28 cellular contexts compared by ENCODE assay signal in genomic region chr3:190360228-190360627, GRCh38. TPM values are rescaled to one million over a fixed set of nuclear protein-coding genes. Genes with fewer than 3 reads are reported as not detected.
"Had no signal": no experiment of that assay in that cellular context is flagged by ENCODE, and none has a peak within 500 bp of the region (broad histone marks: within the 10 kb centered on the region; RNA-seq: fewer than 3 reads in every experiment).

No MANE protein-coding gene starts in this region.

- H3K4me3 Mint-ChIP-seq: activated CD8-positive, alpha-beta T cell treated with anti-CD3 and anti-CD28 coated beads, Interleukin-2, amount 10 ng/mL, durations not matched to agents 7 days and 5 days; activated naive CD4-positive, alpha-beta T cell treated with anti-CD3 and anti-CD28 coated beads, Interleukin-2, amount 50 U/mL, for 24 hours; T-helper 2 cell treated with Interferon-gamma antibody and Interleukin-4, amounts not matched to agents 5 μg/mL and 100 μg/mL, for 36 hours; WTC11 had no signal

- H3K4me3 ChIP-seq: ascending aorta, body of pancreas, MG63, SK-N-MC had no signal

- H3K9me3 Mint-ChIP-seq: activated naive CD4-positive, alpha-beta T cell treated with anti-CD3 and anti-CD28 coated beads, Interleukin-2, amount 50 U/mL, for 24 hours; T-helper 2 cell treated with Interferon-gamma antibody and Interleukin-4, amounts not matched to agents 5 μg/mL and 100 μg/mL, for 36 hours had no signal

- H3K27ac ChIP-seq: ascending aorta, body of pancreas, SK-N-MC had no signal

- DNase-seq: activated CD4-positive, alpha-beta T cell treated with anti-CD3 and anti-CD28 coated beads for 48 hours; activated CD4-positive, alpha-beta T cell treated with anti-CD3 and anti-CD28 coated beads, Interleukin-2, amount 50 U/mL, for 4 hours; activated CD4-positive, CD25-positive, alpha-beta regulatory T cell treated with anti-CD3 and anti-CD28 coated beads, Interleukin-2, amount 50 U/mL, for 72 hours; activated CD8-positive, alpha-beta memory T cell treated with anti-CD3 and anti-CD28 coated beads, Interleukin-2, amount 50 U/mL, for 48 hours; activated CD8-positive, alpha-beta T cell treated with anti-CD3 and anti-CD28 coated beads, Interleukin-2, amount 10 ng/mL, durations not matched to agents 7 days and 5 days; activated effector memory CD4-positive, alpha-beta T cell treated with Interleukin-2 at 50 U/mL for 16 hours; activated naive CD4-positive, alpha-beta T cell; activated T-cell treated with anti-CD3 and anti-CD28 coated beads, Interleukin-2, amount 50 U/mL, for 1 hour; amniotic stem cell; body of pancreas; central memory CD4-positive, alpha-beta T cell; IMR-90; KBM-7; MG63; NCI-H1092; NCI-H1417; NCI-H1930; NCI-H510A treated with DMSO at 0.1 percent for 48 hours; NCI-H69; RPMI8226 had no signal

- ATAC-seq: activated CD8-positive, alpha-beta T cell treated with anti-CD3 and anti-CD28 coated beads, Interleukin-2, amount 10 ng/mL, durations not matched to agents 7 days and 5 days; body of pancreas; Panc1; Right ventricle myocardium inferior; WTC11 had no signal

- H3K4me1 ChIP-seq: ascending aorta, body of pancreas had no signal

- H3K4me1 Mint-ChIP-seq: activated naive CD4-positive, alpha-beta T cell treated with anti-CD3 and anti-CD28 coated beads, Interleukin-2, amount 50 U/mL, for 24 hours had no signal

- H3K27ac Mint-ChIP-seq: activated CD8-positive, alpha-beta T cell treated with anti-CD3 and anti-CD28 coated beads, Interleukin-2, amount 10 ng/mL, durations not matched to agents 7 days and 5 days; activated naive CD4-positive, alpha-beta T cell treated with anti-CD3 and anti-CD28 coated beads, Interleukin-2, amount 50 U/mL, for 24 hours; T-helper 2 cell treated with Interferon-gamma antibody and Interleukin-4, amounts not matched to agents 5 μg/mL and 100 μg/mL, for 36 hours; WTC11 had no signal

- H3K9me3 ChIP-seq: ascending aorta, body of pancreas, MG63 had no signal

- H3K36me3 ChIP-seq: ascending aorta, MG63 had no signal

- H3K27me3 ChIP-seq: ascending aorta, body of pancreas, MG63 had no signal

- H3K36me3 Mint-ChIP-seq: activated naive CD4-positive, alpha-beta T cell treated with anti-CD3 and anti-CD28 coated beads, Interleukin-2, amount 50 U/mL, for 24 hours had no signal

RNA-seq across cellular contexts. Expression of gene CLDN16, which starts 27.7 kb away (rescaled TPM):
- total RNA-seq: activated CD8-positive, alpha-beta T cell treated with anti-CD3 and anti-CD28 coated beads, Interleukin-2, amount 10 ng/mL, durations not matched to agents 7 days and 5 days; ascending aorta; Right ventricle myocardium inferior; T-helper 1 cell treated with Interleukin-12 subunit alpha and Interleukin-12 subunit beta and Interleukin-4 antibody, amounts not matched to agents 30 ng/mL and 1 ng/mL, for 36 hours; WTC11 had no signal

RNA-seq across cellular contexts. Expression of gene CLDN1, which starts 38.0 kb away (rescaled TPM):
- total RNA-seq: activated CD8-positive, alpha-beta T cell treated with anti-CD3 and anti-CD28 coated beads, Interleukin-2, amount 10 ng/mL, durations not matched to agents 7 days and 5 days had no signal
